8 cellular contexts compared by ENCODE assay signal in the genomic region with DNA sequence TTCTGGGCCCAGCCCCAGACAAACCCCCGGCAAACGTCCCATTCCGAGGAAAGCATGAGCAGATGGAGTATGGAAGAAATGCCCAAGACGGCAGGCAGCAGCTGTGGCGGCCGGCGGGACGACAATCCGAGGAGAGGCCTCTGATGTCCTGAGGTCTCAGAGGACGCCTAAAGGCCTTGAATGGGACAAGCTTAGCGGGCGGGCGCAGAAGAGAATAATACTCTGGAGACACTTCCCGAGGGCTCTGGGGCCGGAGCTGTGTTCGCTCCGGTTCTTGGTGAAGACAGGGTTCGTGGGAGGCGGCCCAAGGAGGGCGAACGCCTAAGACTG. TPM values are rescaled to one million over a fixed set of nuclear protein-coding genes. Genes with fewer than 3 reads are reported as not detected.
DNase-seq lines count a peak whose midpoint lies in the region; ATAC-seq, FAIRE-seq and TF ChIP-seq lines count a peak whose summit lies in the region.

No MANE protein-coding gene starts in this region.

- TSS peak; percentile 89 for BruUV-seq in K562 (replicated peaks; lab: Mats Ljungman, UMichigan)

- H3K27me3 ChIP-seq in K562 (ENCODE audit: control insufficient read depth in 2 of 2, insufficient read depth in 2 of 2, low read length in 2 of 2) (no peaks in the 10 kb centered on the region), lower lobe of right lung (ENCODE audit: low read depth) (no peaks in the 10 kb centered on the region), upper lobe of left lung (no peaks in the 10 kb centered on the region)

- H3K36me3 Mint-ChIP-seq in activated naive CD4-positive, alpha-beta T cell treated with anti-CD3 and anti-CD28 coated beads for 36 hours (ENCODE audit: low read depth), result peaks cover 58% of the 10 kb centered on the region

- peak; percentile 65 for ATAC-seq in K562
- peak in 1 of 2 donors; percentile 55 for ATAC-seq in lower lobe of right lung
- ATAC-seq in upper lobe of left lung (ENCODE audit: low FRiP score in 2 of 2), result peak in 1 of 2 donors; percentile 34

- H3K27ac ChIP-seq in K562 (ENCODE audit: extremely low read depth, low read depth, low read length) (peak overlapping the region; percentile 82), lower lobe of right lung (peak overlapping the region; percentile 87), upper lobe of left lung (peak overlapping the region; percentile 83 to 95 (median 94))

- TF ChIP-seq CTCF in K562 (IDR thresholded peaks at IDR 0.05 in 2 of 3, conservative IDR thresholded peaks at IDR 0.05 in 1 of 3; ENCODE audit: insufficient read depth in 2 of 3, low read depth in 1 of 3, low read length in 3 of 3) (no peak), lower lobe of right lung (IDR thresholded peaks at IDR 0.05) (no peak), upper lobe of left lung (IDR thresholded peaks at IDR 0.05) (no peak)

- H3K9me3 Mint-ChIP-seq in activated naive CD4-positive, alpha-beta T cell treated with anti-CD3 and anti-CD28 coated beads for 36 hours, result no peaks in the 10 kb centered on the region

- H3K9ac ChIP-seq in K562 (ENCODE audit: insufficient read depth in 1 of 2, low read depth in 2 of 2, low read length in 2 of 2), result peak overlapping the region; percentile 73 to 94

- H2AFZ ChIP-seq in K562 (ENCODE audit: low read depth, low read length), result peak overlapping the region; percentile 95

- H3K36me3 ChIP-seq in K562 (ENCODE audit: control insufficient read depth, insufficient read depth, low read length) (peaks cover 70% of the 10 kb centered on the region), lower lobe of right lung (peaks cover 71% of the 10 kb centered on the region), upper lobe of left lung (peaks cover 30 to 69% (median 48%) of the 10 kb centered on the region in 4 donors)

- 16% methylated on average over 21 of the region's 21 CpGs for WGBS in K562 (ENCODE audit: insufficient coverage, low coverage, missing lambda C conversion rate)
- 2 to 16% methylated on average over 21 of the region's 21 CpGs for WGBS in upper lobe of left lung, 2 donors

- H3K4me1 Mint-ChIP-seq in activated naive CD4-positive, alpha-beta T cell treated with anti-CD3 and anti-CD28 coated beads for 36 hours (ENCODE audit: low read depth), result peaks cover 44% of the 10 kb centered on the region

- CTCF ChIA-PET in activated naive CD4-positive, alpha-beta T cell treated with anti-CD3 and anti-CD28 coated beads for 36 hours (lab: Charles Lee), result interaction anchor here (0.9 to 2.4 kb wide), 4 partner anchors 16 to 28 kb away, joined by 3 to 7 read pairs (median 4); partner anchors contain the start of gene BRPF1
- CTCF ChIA-PET in K562 (lab: Yijun Ruan, JAX; ENCODE audit: low intra/inter-chr PET ratio), result interaction anchor here (0.7 kb wide), 1 partner anchor 35 kb away, joined by 3 read pairs; no protein-coding TSS in a partner anchor

- DNase-seq in activated naive CD4-positive, alpha-beta T cell treated with anti-CD3 and anti-CD28 coated beads for 36 hours, result no peak
- DNase-seq in activated naive CD4-positive, alpha-beta T cell treated with anti-CD3 and anti-CD28 coated beads, Interleukin-2, amount 50 U/mL, for 16 hours, result no peak
- no peak for DNase-seq in K562 (ENCODE audit: extremely low read depth in 1 of 4, low spot score in 3 of 4)
- no peak for DNase-seq in lower lobe of right lung
- DNase-seq in upper lobe of left lung, result peak in 1 of 2 donors; percentile 87
- DNase-seq in SKM-1 (lab: John Stamatoyannopoulos, UW; ENCODE audit: unreplicated experiment), result no peak
- DNase-seq in Kasumi-1 (lab: John Stamatoyannopoulos, UW), result no peak
- no peak for DNase-seq in LoVo (ENCODE audit: low spot score)

- H3K4me3 ChIP-seq in K562, result peak overlapping the region; percentile 69
- H3K4me3 ChIP-seq in lower lobe of right lung, result peak overlapping the region; percentile 88
- H3K4me3 ChIP-seq in upper lobe of left lung, result peak overlapping the region; percentile 45 to 72 (median 64)

- no peaks in the 10 kb centered on the region for H4K20me1 ChIP-seq in K562 (replicated peaks; ENCODE audit: control insufficient read depth, insufficient read depth, low read length)

- H3K4me1 ChIP-seq in K562 (replicated peaks in 1 of 2; ENCODE audit: control insufficient read depth in 2 of 2, insufficient read depth in 2 of 2, low read length in 2 of 2), result peaks cover 12 to 27% of the 10 kb centered on the region in 2 experiments; a peak in 4 of 5 replicates
- H3K4me1 ChIP-seq in lower lobe of right lung, result peaks cover 28% of the 10 kb centered on the region
- H3K4me1 ChIP-seq in upper lobe of left lung, result peaks cover 20 to 38% (median 25%) of the 10 kb centered on the region in 4 donors

- H3K27ac Mint-ChIP-seq in activated naive CD4-positive, alpha-beta T cell treated with anti-CD3 and anti-CD28 coated beads for 36 hours, result peak overlapping the region; percentile 94

- peak overlapping the region; percentile 80 for H3K4me2 ChIP-seq in K562 (ENCODE audit: insufficient read depth, low read length)

- H3K4me3 Mint-ChIP-seq in activated naive CD4-positive, alpha-beta T cell treated with anti-CD3 and anti-CD28 coated beads for 36 hours, result peak overlapping the region; percentile 97

- no peaks in the 10 kb centered on the region for H3K27me3 Mint-ChIP-seq in activated naive CD4-positive, alpha-beta T cell treated with anti-CD3 and anti-CD28 coated beads for 36 hours (ENCODE audit: low read depth)

- H3K79me2 ChIP-seq in K562 (ENCODE audit: control insufficient read depth, insufficient read depth, low read length), result peaks cover 16% of the 10 kb centered on the region

- intact Hi-C loops in activated naive CD4-positive, alpha-beta T cell treated with anti-CD3 and anti-CD28 coated beads for 36 hours (cut with micrococcal nuclease), result loop anchor here (1.0 kb wide), 4 partner anchors 22 to 352 kb away; partner anchors contain the start of genes MTMR14, SETD5 and TADA3
- intact Hi-C loops in K562 (cut with micrococcal nuclease), result loop anchor here (1.0 kb wide), 1 partner anchor 18 kb away; the partner anchor contains the start of gene BRPF1
- intact Hi-C loops in lower lobe of right lung (cut with DNase I), result no loop called here

- TF ChIP-seq EP300 in K562 (IDR thresholded peaks at IDR 0.05; ENCODE audit: low read length), result no peak
- TF ChIP-seq EP300 in upper lobe of left lung (IDR thresholded peaks at IDR 0.05), result no peak

- H3K9me1 ChIP-seq in K562 (ENCODE audit: control insufficient read depth, insufficient read depth, low read length), result no peaks in the 10 kb centered on the region

- TF ChIP-seq POLR2A in K562 (conservative IDR thresholded peaks at IDR 0.05), result no peak
- TF ChIP-seq POLR2A in upper lobe of left lung (IDR thresholded peaks at IDR 0.05), result no peak

- POLR2A ChIA-PET in K562 (lab: Yijun Ruan, JAX), result interaction anchor here (0.6 to 5.4 kb wide), 13 partner anchors 8 to 572 kb away, joined by 3 to 58 read pairs (median 4); partner anchors contain the start of genes ARPC4, BRPF1, EMC3 and MTMR14

- no peaks in the 10 kb centered on the region for H3K9me3 ChIP-seq in K562 (replicated peaks; ENCODE audit: control insufficient read depth, insufficient read depth, low read depth, low read length)
- no peaks in the 10 kb centered on the region for H3K9me3 ChIP-seq in lower lobe of right lung
- no peaks in the 10 kb centered on the region for H3K9me3 ChIP-seq in upper lobe of left lung

- in situ Hi-C loops in K562 (cut with MboI), result no loop called here

- no peak for TF ChIP-seq RAD21 in K562 (CRISPR knock-in tag; conservative IDR thresholded peaks at IDR 0.05 in 1 of 2, IDR thresholded peaks at IDR 0.05 in 1 of 2)

- no peak for FAIRE-seq in K562 (lab: Jason Lieb, UNC)

RNA-seq across cellular contexts. Expression of gene OGG1, which starts 0.5 kb away (rescaled TPM):
- 10 to 100 TPM; 26.1 to 28.5 TPM for total RNA-seq in activated naive CD4-positive, alpha-beta T cell treated with anti-CD3 and anti-CD28 coated beads for 36 hours
- total RNA-seq in K562 (2011; cell fraction: chromatin; rRNA removed; ENCODE audit: low replicate concordance), result 74.9 and 150 TPM in 2 replicates
- 93.6 and 122 TPM in 2 replicates for total RNA-seq in K562 (2011; cell fraction: nucleolus; rRNA removed)
- 99.4 and 140 TPM in 2 replicates for total RNA-seq in K562 (2011; cell fraction: nucleoplasm; rRNA removed)
- total RNA-seq in K562 (2014; rRNA removed), result 27.6 and 39.3 TPM in 2 replicates
- total RNA-seq in K562 (2014; rRNA removed; fragmentation: Illumina TruSeq; extraction: Trizol), result 14.6 and 18.2 TPM in 2 replicates
- total RNA-seq in K562 (2015; rRNA removed; fragmentation: Illumina TruSeq; extraction: Trizol), result 26.4 and 27.5 TPM in 2 replicates
- total RNA-seq in K562 (2021), result 23.6 and 25.7 TPM in 2 replicates
- 26.6 and 31.0 TPM in 2 replicates for polyA plus RNA-seq in K562 (2011; rRNA removed)
- 27.6 and 51.7 TPM in 2 replicates for polyA plus RNA-seq in K562 (2011; cell fraction: cytosol; rRNA removed)
- polyA plus RNA-seq in K562 (2011; cell fraction: nucleus; rRNA removed), result 41.4 and 56.0 TPM in 2 replicates
- polyA plus RNA-seq in K562 (2012), result 23.4 and 31.1 TPM in 2 replicates
- polyA plus RNA-seq in K562 (2014; fragmentation: Illumina TruSeq; extraction: Trizol), result 32.3 and 33.0 TPM in 2 replicates
- 10 to 100 TPM in 1 of 2 experiments, 1 to 10 TPM in 1; 6.6 to 12.0 TPM for polyA plus RNA-seq in K562 (2014; fragmentation: Nextera tagmentation; extraction: Ambion mirVana)
- polyA plus RNA-seq in K562 (2014; rRNA removed), result 24.4 and 26.5 TPM in 2 replicates
- polyA minus RNA-seq in K562 (2011; rRNA and poly(A)+ RNA removed), result 38.9 and 47.9 TPM in 2 replicates
- 16.7 and 29.9 TPM in 2 replicates for polyA minus RNA-seq in K562 (2011; cell fraction: cytosol; rRNA and poly(A)+ RNA removed)
- polyA minus RNA-seq in K562 (2011; cell fraction: nucleus; rRNA and poly(A)+ RNA removed), result 52.4 and 57.1 TPM in 2 replicates
- 21.5 TPM for total RNA-seq in lower lobe of right lung
- 10 to 100 TPM; 13.7 to 49.2 (median 18.3) TPM for total RNA-seq in upper lobe of left lung

RNA-seq across cellular contexts. Expression of gene BRPF1, which starts 17.8 kb away (rescaled TPM):
- total RNA-seq in activated naive CD4-positive, alpha-beta T cell treated with anti-CD3 and anti-CD28 coated beads for 36 hours, result 10 to 100 TPM; 16.8 to 19.4 TPM
- 33.6 and 67.8 TPM in 2 replicates for total RNA-seq in K562 (2011; cell fraction: chromatin; rRNA removed; ENCODE audit: low replicate concordance)
- 33.7 and 49.2 TPM in 2 replicates for total RNA-seq in K562 (2011; cell fraction: nucleolus; rRNA removed)
- total RNA-seq in K562 (2011; cell fraction: nucleoplasm; rRNA removed), result 26.6 and 32.0 TPM in 2 replicates
- 29.9 and 38.9 TPM in 2 replicates for total RNA-seq in K562 (2014; rRNA removed)
- 12.6 and 13.5 TPM in 2 replicates for total RNA-seq in K562 (2014; rRNA removed; fragmentation: Illumina TruSeq; extraction: Trizol)
- 23.5 and 25.5 TPM in 2 replicates for total RNA-seq in K562 (2015; rRNA removed; fragmentation: Illumina TruSeq; extraction: Trizol)
- 40.2 and 40.6 TPM in 2 replicates for total RNA-seq in K562 (2021)
- 12.7 and 16.6 TPM in 2 replicates for polyA plus RNA-seq in K562 (2011; rRNA removed)
- 12.3 and 19.3 TPM in 2 replicates for polyA plus RNA-seq in K562 (2011; cell fraction: cytosol; rRNA removed)
- polyA plus RNA-seq in K562 (2011; cell fraction: nucleus; rRNA removed), result 46.8 and 95.4 TPM in 2 replicates
- 23.7 and 24.3 TPM in 2 replicates for polyA plus RNA-seq in K562 (2012)
- 26.7 and 30.5 TPM in 2 replicates for polyA plus RNA-seq in K562 (2014; fragmentation: Illumina TruSeq; extraction: Trizol)
- polyA plus RNA-seq in K562 (2014; fragmentation: Nextera tagmentation; extraction: Ambion mirVana), result 1 to 10 TPM; 1.1 to 1.4 TPM
- polyA plus RNA-seq in K562 (2014; rRNA removed), result 26.0 and 32.8 TPM in 2 replicates
- 14.6 and 16.9 TPM in 2 replicates for polyA minus RNA-seq in K562 (2011; rRNA and poly(A)+ RNA removed)
- 15.2 and 22.2 TPM in 2 replicates for polyA minus RNA-seq in K562 (2011; cell fraction: cytosol; rRNA and poly(A)+ RNA removed)
- polyA minus RNA-seq in K562 (2011; cell fraction: nucleus; rRNA and poly(A)+ RNA removed), result 24.9 and 29.5 TPM in 2 replicates
- 22.3 TPM for total RNA-seq in lower lobe of right lung
- total RNA-seq in upper lobe of left lung, result 10 to 100 TPM; 18.8 to 44.0 (median 26.5) TPM

RNA-seq across cellular contexts. Expression of gene CAMK1, which starts 20.4 kb away (rescaled TPM):
- total RNA-seq in activated naive CD4-positive, alpha-beta T cell treated with anti-CD3 and anti-CD28 coated beads for 36 hours, result 10 to 100 TPM; 18.9 to 19.5 TPM
- 2.0 and 4.8 TPM in 2 replicates for total RNA-seq in K562 (2011; cell fraction: chromatin; rRNA removed; ENCODE audit: low replicate concordance)
- 4.2 and 4.6 TPM in 2 replicates for total RNA-seq in K562 (2011; cell fraction: nucleolus; rRNA removed)
- total RNA-seq in K562 (2011; cell fraction: nucleoplasm; rRNA removed), result 2.3 and 3.2 TPM in 2 replicates
- total RNA-seq in K562 (2014; rRNA removed) (10.7 and 13.9 TPM in 2 replicates), K562 (2014; rRNA removed; fragmentation: Illumina TruSeq; extraction: Trizol) (4.4 and 4.7 TPM in 2 replicates), K562 (2015; rRNA removed; fragmentation: Illumina TruSeq; extraction: Trizol) (6.1 and 6.6 TPM in 2 replicates), K562 (2021) (5.2 and 6.2 TPM in 2 replicates), lower lobe of right lung (30.8 TPM), upper lobe of left lung (10 to 100 TPM; 19.5 to 44.0 (median 27.6) TPM)
- polyA plus RNA-seq in K562 (2011; rRNA removed) (7.3 and 8.4 TPM in 2 replicates), K562 (2014; fragmentation: Illumina TruSeq; extraction: Trizol) (6.0 and 6.2 TPM in 2 replicates), K562 (2014; fragmentation: Nextera tagmentation; extraction: Ambion mirVana) (under 1 TPM; 0.23 to 0.39 TPM), K562 (2014; rRNA removed) (7.7 and 10.6 TPM in 2 replicates)
- 5.8 and 12.1 TPM in 2 replicates for polyA plus RNA-seq in K562 (2011; cell fraction: cytosol; rRNA removed)
- polyA plus RNA-seq in K562 (2011; cell fraction: nucleus; rRNA removed), result 6.0 and 9.9 TPM in 2 replicates
- polyA plus RNA-seq in K562 (2012), result 7.7 and 9.7 TPM in 2 replicates
- 2.6 and 2.9 TPM in 2 replicates for polyA minus RNA-seq in K562 (2011; rRNA and poly(A)+ RNA removed)
- 3.1 and 3.6 TPM in 2 replicates for polyA minus RNA-seq in K562 (2011; cell fraction: cytosol; rRNA and poly(A)+ RNA removed)
- 1.3 and 2.4 TPM in 2 replicates for polyA minus RNA-seq in K562 (2011; cell fraction: nucleus; rRNA and poly(A)+ RNA removed)

RNA-seq across cellular contexts. Expression of gene TADA3, which starts 43.0 kb away (rescaled TPM):
- total RNA-seq in activated naive CD4-positive, alpha-beta T cell treated with anti-CD3 and anti-CD28 coated beads for 36 hours, result 10 to 100 TPM; 62.4 to 67.6 TPM
- 29.0 and 52.4 TPM in 2 replicates for total RNA-seq in K562 (2011; cell fraction: chromatin; rRNA removed; ENCODE audit: low replicate concordance)
- total RNA-seq in K562 (2011; cell fraction: nucleolus; rRNA removed), result 42.1 and 48.7 TPM in 2 replicates
- total RNA-seq in K562 (2011; cell fraction: nucleoplasm; rRNA removed), result 34.6 and 42.7 TPM in 2 replicates
- total RNA-seq in K562 (2014; rRNA removed), result 110 and 136 TPM in 2 replicates
- total RNA-seq in K562 (2014; rRNA removed; fragmentation: Illumina TruSeq; extraction: Trizol), result 32.7 and 40.6 TPM in 2 replicates
- 74.5 and 74.8 TPM in 2 replicates for total RNA-seq in K562 (2015; rRNA removed; fragmentation: Illumina TruSeq; extraction: Trizol)
- total RNA-seq in K562 (2021), result 85.8 and 89.7 TPM in 2 replicates
- 60.6 and 62.8 TPM in 2 replicates for polyA plus RNA-seq in K562 (2011; rRNA removed)
- polyA plus RNA-seq in K562 (2011; cell fraction: cytosol; rRNA removed), result 74.1 and 114 TPM in 2 replicates
- polyA plus RNA-seq in K562 (2011; cell fraction: nucleus; rRNA removed), result 61.6 and 83.0 TPM in 2 replicates
- polyA plus RNA-seq in K562 (2012), result 75.7 and 143 TPM in 2 replicates
- polyA plus RNA-seq in K562 (2014; fragmentation: Illumina TruSeq; extraction: Trizol), result 97.8 and 103 TPM in 2 replicates
- 1 to 10 TPM; 4.1 to 6.3 TPM for polyA plus RNA-seq in K562 (2014; fragmentation: Nextera tagmentation; extraction: Ambion mirVana)
- 91.6 and 94.0 TPM in 2 replicates for polyA plus RNA-seq in K562 (2014; rRNA removed)
- polyA minus RNA-seq in K562 (2011; rRNA and poly(A)+ RNA removed), result 29.9 and 37.5 TPM in 2 replicates
- 52.9 and 57.8 TPM in 2 replicates for polyA minus RNA-seq in K562 (2011; cell fraction: cytosol; rRNA and poly(A)+ RNA removed)
- polyA minus RNA-seq in K562 (2011; cell fraction: nucleus; rRNA and poly(A)+ RNA removed), result 19.1 and 22.5 TPM in 2 replicates
- 53.8 TPM for total RNA-seq in lower lobe of right lung
- 10 to 100 TPM; 48.2 to 68.0 (median 60.7) TPM for total RNA-seq in upper lobe of left lung

RNA-seq across cellular contexts. Expression of gene ARPC4, which starts 43.6 kb away (rescaled TPM):
- 100 to 1,000 TPM; 141 to 144 TPM for total RNA-seq in activated naive CD4-positive, alpha-beta T cell treated with anti-CD3 and anti-CD28 coated beads for 36 hours
- 240 and 326 TPM in 2 replicates for total RNA-seq in K562 (2011; cell fraction: chromatin; rRNA removed; ENCODE audit: low replicate concordance)
- 165 and 200 TPM in 2 replicates for total RNA-seq in K562 (2011; cell fraction: nucleolus; rRNA removed)
- 225 and 232 TPM in 2 replicates for total RNA-seq in K562 (2011; cell fraction: nucleoplasm; rRNA removed)
- 138 and 139 TPM in 2 replicates for total RNA-seq in K562 (2014; rRNA removed)
- total RNA-seq in K562 (2014; rRNA removed; fragmentation: Illumina TruSeq; extraction: Trizol), result 132 and 143 TPM in 2 replicates
- 118 and 131 TPM in 2 replicates for total RNA-seq in K562 (2015; rRNA removed; fragmentation: Illumina TruSeq; extraction: Trizol)
- total RNA-seq in K562 (2021), result 153 and 154 TPM in 2 replicates
- polyA plus RNA-seq in K562 (2011; rRNA removed), result 60.3 and 106 TPM in 2 replicates
- 69.7 and 88.3 TPM in 2 replicates for polyA plus RNA-seq in K562 (2011; cell fraction: cytosol; rRNA removed)
- polyA plus RNA-seq in K562 (2011; cell fraction: nucleus; rRNA removed), result 76.1 and 100.0 TPM in 2 replicates
- polyA plus RNA-seq in K562 (2012), result 106 and 149 TPM in 2 replicates
- 119 and 128 TPM in 2 replicates for polyA plus RNA-seq in K562 (2014; fragmentation: Illumina TruSeq; extraction: Trizol)
- 10 to 100 TPM; 20.1 to 28.1 TPM for polyA plus RNA-seq in K562 (2014; fragmentation: Nextera tagmentation; extraction: Ambion mirVana)
- 112 and 129 TPM in 2 replicates for polyA plus RNA-seq in K562 (2014; rRNA removed)
- polyA minus RNA-seq in K562 (2011; rRNA and poly(A)+ RNA removed), result 147 and 187 TPM in 2 replicates
- polyA minus RNA-seq in K562 (2011; cell fraction: cytosol; rRNA and poly(A)+ RNA removed), result 104 and 125 TPM in 2 replicates
- polyA minus RNA-seq in K562 (2011; cell fraction: nucleus; rRNA and poly(A)+ RNA removed), result 79.2 and 112 TPM in 2 replicates
- 170 TPM for total RNA-seq in lower lobe of right lung
- total RNA-seq in upper lobe of left lung, result 100 to 1,000 TPM in 5 of 6 donors, 10 to 100 TPM in 1; 88.3 to 186 (median 158) TPM
